In genomic region chr13:101917833-101918755, GRCh38 we compare ENCODE assay signal across 11 cellular contexts.
DNase-seq lines count a peak whose midpoint lies in the region; ATAC-seq and TF ChIP-seq lines count a peak whose summit lies in the region.
"Had no signal": no experiment of that assay in that cellular context is flagged by ENCODE, and none has a peak within 500 bp of the region (broad histone marks: within the 10 kb centered on the region; RNA-seq: fewer than 3 reads in every experiment).

No MANE protein-coding gene starts in this region.

- no peaks in the 10 kb centered on the region for H3K36me3 ChIP-seq in BE2C
- no peaks in the 10 kb centered on the region for H3K36me3 ChIP-seq in CD4-positive, alpha-beta memory T cell (ENCODE audit: insufficient read depth, low read length)
- H3K36me3 ChIP-seq: brain microvascular endothelial cell had no signal

- no peaks in the 10 kb centered on the region for H3K36me3 Mint-ChIP-seq in CD4-positive, alpha-beta memory T cell

- no peaks in the 10 kb centered on the region for H3K9me3 ChIP-seq in BE2C
- no peaks in the 10 kb centered on the region for H3K9me3 ChIP-seq in CD4-positive, alpha-beta memory T cell (ENCODE audit: control insufficient read depth in 1 of 2, low read length in 2 of 2)

- CTCF ChIA-PET in CD4-positive, alpha-beta memory T cell (lab: Charles Lee; ENCODE audit: partially characterized antibody), result no interaction called here

- no peaks in the 10 kb centered on the region for H3K4me1 ChIP-seq in BE2C
- no peaks in the 10 kb centered on the region for H3K4me1 ChIP-seq in CD4-positive, alpha-beta memory T cell (ENCODE audit: insufficient read depth, low read length)

- peak overlapping the region; percentile 56 for H3K4me3 ChIP-seq in BE2C (ENCODE audit: low read depth, low read length)
- no peak overlapping the region for H3K4me3 ChIP-seq in CD4-positive, alpha-beta memory T cell (ENCODE audit: low read length in 2 of 2)

- H3K27ac Mint-ChIP-seq in CD4-positive, alpha-beta memory T cell, result no peak overlapping the region

- TF ChIP-seq CTCF in BE2C (IDR thresholded peaks at IDR 0.05; ENCODE audit: low read depth, low read length), result 0 out of 2 replicates have a peak, but pooled peaks have one; percentile 20

- no peak overlapping the region for H3K27ac ChIP-seq in CD4-positive, alpha-beta memory T cell (ENCODE audit: low read depth, low read length)
- H3K27ac ChIP-seq: brain microvascular endothelial cell had no signal

- POLR2A ChIA-PET in CD4-positive, alpha-beta memory T cell (lab: Charles Lee; ENCODE audit: partially characterized antibody), result no interaction called here

- DNase-seq in BE2C, result peak; percentile 56
- DNase-seq in NCI-H1092 (lab: John Stamatoyannopoulos, UW), result peak; percentile 93
- DNase-seq in OCI-M1 (lab: John Stamatoyannopoulos, UW), result peak; percentile 7
- peak; percentile 18 for DNase-seq in iPS-NIHi7 (ENCODE audit: extremely low spot score)
- DNase-seq in AML-193 (lab: John Stamatoyannopoulos, UW), result no peak
- no peak for DNase-seq in CD4-positive, alpha-beta memory T cell
- DNase-seq: brain microvascular endothelial cell; Right ventricle myocardium superior; stimulated activated naive CD8-positive, alpha-beta T cell treated with anti-CD3 and anti-CD28 coated beads, Interleukin-15, amount 100 ng/mL, for 72 hours had no signal

- peaks cover 0 to 5% (median 2%) of the 10 kb centered on the region in 4 donors for H3K4me1 Mint-ChIP-seq in CD4-positive, alpha-beta memory T cell
- H3K4me1 Mint-ChIP-seq: stimulated activated naive CD8-positive, alpha-beta T cell treated with anti-CD3 and anti-CD28 coated beads, Interleukin-15, amount 100 ng/mL, for 72 hours had no signal

- ATAC-seq in HG03521 (IDR thresholded peaks at IDR 0.05; ENCODE audit: unreplicated experiment) (no peak), GM18519 (IDR thresholded peaks at IDR 0.05; ENCODE audit: low FRiP score, unreplicated experiment) (no peak)

- H3K4me3 Mint-ChIP-seq in CD4-positive, alpha-beta memory T cell, result peak overlapping the region in 2 of 8 donors; percentile 6 to 13
- H3K4me3 Mint-ChIP-seq: stimulated activated naive CD8-positive, alpha-beta T cell treated with anti-CD3 and anti-CD28 coated beads, Interleukin-15, amount 100 ng/mL, for 72 hours had no signal

- H3K27me3 Mint-ChIP-seq in CD4-positive, alpha-beta memory T cell, result peaks cover 38 to 44% of the 10 kb centered on the region in 2 donors

- H3K27me3 ChIP-seq in BE2C, result peaks cover 17% of the 10 kb centered on the region
- peaks cover 22% of the 10 kb centered on the region for H3K27me3 ChIP-seq in CD4-positive, alpha-beta memory T cell (ENCODE audit: insufficient read depth, low read length)

- intact Hi-C loops in CD4-positive, alpha-beta memory T cell (cut with micrococcal nuclease), result no loop called here

- H3K9me3 Mint-ChIP-seq in CD4-positive, alpha-beta memory T cell, result peaks cover 0 to 3% (median 0%) of the 10 kb centered on the region in 8 donors
- H3K9me3 Mint-ChIP-seq: stimulated activated naive CD8-positive, alpha-beta T cell treated with anti-CD3 and anti-CD28 coated beads, Interleukin-15, amount 100 ng/mL, for 72 hours had no signal

Comparison
In these comparisons a context has a peak if more than half of its experiments do, and no peak if none do; other contexts are left out.
1. DNase-seq: peak in BE2C (single experiment), NCI-H1092 (single experiment), OCI-M1 (single experiment) and iPS-NIHi7 (single experiment); none in AML-193 (0 of 2) and CD4-positive, alpha-beta memory T cell (0 of 5).